Comparison of ENCODE assay signal across 17 cellular contexts in the genomic region with DNA sequence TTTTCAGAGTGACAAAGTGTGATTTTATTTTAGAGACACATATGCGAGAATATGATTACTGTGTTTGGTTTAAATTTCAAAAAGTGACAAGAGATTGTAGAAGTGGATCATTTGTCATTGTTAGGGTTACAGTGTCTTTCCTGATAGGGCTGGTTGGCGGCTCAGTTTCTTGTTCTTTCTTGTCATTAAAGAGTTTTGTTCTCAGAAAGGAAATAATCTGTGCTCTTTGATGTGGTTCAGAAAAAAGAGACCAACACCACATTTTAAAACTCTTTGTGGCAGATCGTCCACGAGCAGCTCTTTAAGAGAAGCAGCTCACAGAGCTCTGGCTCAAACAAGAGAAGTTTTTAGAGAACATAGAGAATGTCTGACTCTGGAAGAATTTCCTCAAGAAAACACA. TPM values are rescaled to one million over a fixed set of nuclear protein-coding genes. Genes with fewer than 3 reads are reported as not detected.
DNase-seq lines count a peak whose midpoint lies in the region; ATAC-seq and TF ChIP-seq lines count a peak whose summit lies in the region.
"Had no signal": no experiment of that assay in that cellular context is flagged by ENCODE, and none has a peak within 500 bp of the region (broad histone marks: within the 10 kb centered on the region; RNA-seq: fewer than 3 reads in every experiment).

No MANE protein-coding gene starts in this region.

- intact Hi-C loops in A673 (cut with micrococcal nuclease; ENCODE audit: unreplicated experiment), result no loop called here

- no peak for TF ChIP-seq CTCF in A673 (conservative IDR thresholded peaks at IDR 0.05; ENCODE audit: low read depth, low read length)

- peak overlapping the region; percentile 19 for H3K27ac Mint-ChIP-seq in T-helper 17 cell
- H3K27ac Mint-ChIP-seq in memory B cell, result no peak overlapping the region
- H3K27ac Mint-ChIP-seq: natural killer cell treated with Interleukin-12 subunit alpha and Interleukin-12 subunit beta and Interleukin-15 and Interleukin-18, amount 100 ng/mL, for 72 hours had no signal

- H3K27ac ChIP-seq in A673 (ENCODE audit: low read depth, low read length, poor library complexity, severe bottlenecking), result no peak overlapping the region
- H3K27ac ChIP-seq: C4-2B, lower lobe of right lung, Peyer's patch, testis had no signal

- DNase-seq in activated CD4-positive, CD25-positive, alpha-beta regulatory T cell (lab: John Stamatoyannopoulos, UW), result no peak
- DNase-seq in T-helper 17 cell (no peak), memory B cell (ENCODE audit: low spot score in 2 of 2) (no peak), A673 (ENCODE audit: low spot score) (no peak), T1000 (lab: John Stamatoyannopoulos, UW) (no peak), SHP77 treated with DMSO at 0.1 percent for 48 hours (lab: John Stamatoyannopoulos, UW) (no peak)
- DNase-seq: caudate nucleus, foreskin melanocyte, lower lobe of right lung, NCI-H2081, NCI-H524 treated with DMSO at 0.1 percent for 48 hours, Peyer's patch, testis had no signal

- peak; percentile 17 to 27 for ATAC-seq in activated CD4-positive, CD25-positive, alpha-beta regulatory T cell treated with anti-CD3 and anti-CD28 coated beads, Interleukin-2, amount 50 U/mL, for 24 hours
- ATAC-seq in GM19351 (IDR thresholded peaks at IDR 0.05; ENCODE audit: unreplicated experiment) (peak; percentile 58), T-helper 17 cell (peak; percentile 88), memory B cell (ENCODE audit: low read depth) (peak; percentile 37)
- ATAC-seq: lower lobe of right lung; natural killer cell treated with Interleukin-12 subunit alpha and Interleukin-12 subunit beta and Interleukin-15 and Interleukin-18, amount 100 ng/mL, for 72 hours had no signal

- H3K4me3 ChIP-seq in A673 (ENCODE audit: low read depth, low read length, poor library complexity, severe bottlenecking), result no peak overlapping the region
- H3K4me3 ChIP-seq: lower lobe of right lung, Peyer's patch, testis had no signal

- peaks cover 9% of the 10 kb centered on the region for H3K4me1 ChIP-seq in A673 (ENCODE audit: insufficient read depth, low read length, poor library complexity, severe bottlenecking)
- H3K4me1 ChIP-seq: lower lobe of right lung, Peyer's patch, testis had no signal

- peaks cover 6% of the 10 kb centered on the region for H3K9me3 Mint-ChIP-seq in memory B cell
- H3K9me3 Mint-ChIP-seq: natural killer cell treated with Interleukin-12 subunit alpha and Interleukin-12 subunit beta and Interleukin-15 and Interleukin-18, amount 100 ng/mL, for 72 hours had no signal

- H3K4me3 Mint-ChIP-seq in T-helper 17 cell (peak overlapping the region; percentile 72), memory B cell (no peak overlapping the region)
- H3K4me3 Mint-ChIP-seq: natural killer cell treated with Interleukin-12 subunit alpha and Interleukin-12 subunit beta and Interleukin-15 and Interleukin-18, amount 100 ng/mL, for 72 hours had no signal

- H3K4me1 Mint-ChIP-seq in T-helper 17 cell (peaks cover 17% of the 10 kb centered on the region), memory B cell (no peaks in the 10 kb centered on the region)

- H3K9me3 ChIP-seq in T-helper 17 cell (ENCODE audit: control insufficient read depth, low read length, poor library complexity, severe bottlenecking) (no peaks in the 10 kb centered on the region), A673 (ENCODE audit: low read depth, low read length, poor library complexity, severe bottlenecking) (no peaks in the 10 kb centered on the region)
- H3K9me3 ChIP-seq: lower lobe of right lung, Peyer's patch, testis had no signal

- H3K36me3 ChIP-seq in A673 (ENCODE audit: insufficient read depth, low read length, poor library complexity, severe bottlenecking), result no peaks in the 10 kb centered on the region
- H3K36me3 ChIP-seq: lower lobe of right lung, Peyer's patch had no signal

- H3K27me3 ChIP-seq in A673 (replicated peaks; ENCODE audit: insufficient read depth, low read depth, low read length, poor library complexity), result no peaks in the 10 kb centered on the region
- H3K27me3 ChIP-seq: Peyer's patch, testis had no signal

- CTCF ChIA-PET in A673 (lab: Charles Lee), result no interaction called here

- H3K27me3 Mint-ChIP-seq in T-helper 17 cell, result peaks cover 57% of the 10 kb centered on the region
- H3K27me3 Mint-ChIP-seq in memory B cell, result peaks cover 4% of the 10 kb centered on the region

- H3K36me3 Mint-ChIP-seq in T-helper 17 cell (ENCODE audit: low read depth) (peaks cover 5% of the 10 kb centered on the region), memory B cell (peaks cover 13% of the 10 kb centered on the region)
- H3K36me3 Mint-ChIP-seq: natural killer cell treated with Interleukin-12 subunit alpha and Interleukin-12 subunit beta and Interleukin-15 and Interleukin-18, amount 100 ng/mL, for 72 hours had no signal

- POLR2A ChIA-PET in A673 (lab: Charles Lee; ENCODE audit: low non-redundant PET), result no interaction called here

- BruUV-seq in A673 (replicated peaks; lab: Mats Ljungman, UMichigan), result no TSS peak

RNA-seq across cellular contexts. Expression of a gene that starts 45.6 kb away (rescaled TPM):
- total RNA-seq in T-helper 17 cell (10 to 100 TPM; 12.9 to 17.7 TPM), A673 (2021) (118 and 119 TPM in 2 replicates)

Comparison
In these comparisons a context has a peak if more than half of its experiments do, and no peak if none do; other contexts are left out.
1. ATAC-seq: peak in every context shown above with its lines; median percentile 88 in T-helper 17 cell; 58 in GM19351; 37 in memory B cell; 22 in activated CD4-positive, CD25-positive, alpha-beta regulatory T cell treated with anti-CD3 and anti-CD28 coated beads, Interleukin-2, amount 50 U/mL, for 24 hours.